ENCODE assay signal across 22 cellular contexts in the genomic region with DNA sequence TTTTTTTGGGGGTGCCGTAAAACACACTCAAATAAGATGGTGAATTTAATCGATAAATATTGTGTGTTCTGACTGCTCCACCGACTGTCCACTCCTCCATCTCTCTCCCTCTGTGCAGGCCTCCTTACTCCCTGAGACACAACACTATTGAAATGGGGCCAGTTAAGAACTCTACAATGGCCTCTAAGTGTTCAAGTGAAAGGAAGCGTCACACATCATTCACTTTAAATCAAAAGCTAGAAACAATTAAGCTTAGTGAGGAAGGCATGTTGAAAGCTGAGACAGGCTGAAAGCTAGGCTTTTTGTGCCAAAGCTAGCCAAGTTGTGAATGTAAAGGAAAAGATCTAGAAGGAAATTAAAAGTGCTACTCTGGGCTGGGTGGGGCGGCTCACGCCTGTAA.
A peak's percentile ranks its signal among the peaks of the same experiment; 100 is the strongest.
DNase-seq lines count a peak whose midpoint lies in the region; ATAC-seq and TF ChIP-seq lines count a peak whose summit lies in the region.
"Had no signal": no experiment of that assay in that cellular context is flagged by ENCODE, and none has a peak within 500 bp of the region (broad histone marks: within the 10 kb centered on the region; RNA-seq: fewer than 3 reads in every experiment).

No MANE protein-coding gene starts in this region.

- H3K27me3 Mint-ChIP-seq in activated T-cell treated with anti-CD3 and anti-CD28 coated beads, Interleukin-2, amount 50 U/mL, for 4 hours (ENCODE audit: low read depth), result no peaks in the 10 kb centered on the region
- H3K27me3 Mint-ChIP-seq: CD4-positive, CD25-positive, alpha-beta regulatory T cell had no signal

- no peaks in the 10 kb centered on the region for H3K9me3 ChIP-seq in uterus
- H3K9me3 ChIP-seq: BLaER1, MG63 had no signal

- H3K27ac ChIP-seq in uterus, result no peak overlapping the region
- H3K27ac ChIP-seq: BLaER1 had no signal

- no peaks in the 10 kb centered on the region for H3K4me1 Mint-ChIP-seq in activated T-cell treated with anti-CD3 and anti-CD28 coated beads, Interleukin-2, amount 50 U/mL, for 4 hours (ENCODE audit: low read depth)
- H3K4me1 Mint-ChIP-seq: CD4-positive, CD25-positive, alpha-beta regulatory T cell had no signal

- peak; percentile 84 for DNase-seq in DMS79 (lab: John Stamatoyannopoulos, UW)
- peak; percentile 33 to 60 for DNase-seq in NCI-H187 (lab: John Stamatoyannopoulos, UW)
- peak; percentile 73 for DNase-seq in NCI-H69 (lab: John Stamatoyannopoulos, UW)
- peak; percentile 21 for DNase-seq in foreskin melanocyte
- DNase-seq in uterus, result no peak
- no peak for DNase-seq in midbrain (lab: John Stamatoyannopoulos, UW)
- no peak for DNase-seq in activated T-cell treated with anti-CD3 and anti-CD28 coated beads, Interleukin-2, amount 50 U/mL, for 4 hours
- DNase-seq: CD4-positive, CD25-positive, alpha-beta regulatory T cell; IMR-90; KG1; MG63; NCI-H1436; NCI-H1930; NCI-H2171; NCI-H226; NCI-H524; NCI-H774 had no signal

- no peaks in the 10 kb centered on the region for H3K36me3 ChIP-seq in uterus
- H3K36me3 ChIP-seq: BLaER1, MG63 had no signal

- no peaks in the 10 kb centered on the region for H3K36me3 Mint-ChIP-seq in activated T-cell treated with anti-CD3 and anti-CD28 coated beads, Interleukin-2, amount 50 U/mL, for 4 hours (ENCODE audit: insufficient read depth)
- H3K36me3 Mint-ChIP-seq: CD4-positive, CD25-positive, alpha-beta regulatory T cell had no signal

- no peak for TF ChIP-seq POLR2A in uterus (IDR thresholded peaks at IDR 0.05)

- H3K9me3 Mint-ChIP-seq in activated T-cell treated with anti-CD3 and anti-CD28 coated beads, Interleukin-2, amount 50 U/mL, for 4 hours, result no peaks in the 10 kb centered on the region
- H3K9me3 Mint-ChIP-seq: CD4-positive, CD25-positive, alpha-beta regulatory T cell had no signal

- no peak for ATAC-seq in GM21717 (IDR thresholded peaks at IDR 0.05; ENCODE audit: unreplicated experiment)
- no peak for ATAC-seq in activated T-cell treated with anti-CD3 and anti-CD28 coated beads, Interleukin-2, amount 50 U/mL, for 4 hours
- ATAC-seq: HCT116, PC-3, SK-N-SH treated with all-trans-retinoic acid at 6 μM for 48 hours had no signal

- no peak overlapping the region for H3K4me3 Mint-ChIP-seq in activated T-cell treated with anti-CD3 and anti-CD28 coated beads, Interleukin-2, amount 50 U/mL, for 4 hours
- H3K4me3 Mint-ChIP-seq: CD4-positive, CD25-positive, alpha-beta regulatory T cell had no signal

- no peak for TF ChIP-seq CTCF in uterus (IDR thresholded peaks at IDR 0.05)

- no peaks in the 10 kb centered on the region for H3K4me1 ChIP-seq in uterus
- H3K4me1 ChIP-seq: BLaER1 had no signal

- intact Hi-C loops in uterus (cut with DNase I; ENCODE audit: low total_unique reads), result no loop called here

- no peak overlapping the region for H3K4me3 ChIP-seq in uterus
- H3K4me3 ChIP-seq: BLaER1, MG63 had no signal

- no peaks in the 10 kb centered on the region for H3K27me3 ChIP-seq in uterus
- H3K27me3 ChIP-seq: BLaER1, MG63 had no signal

Comparison
In these comparisons a context has a peak if more than half of its experiments do, and no peak if none do; other contexts are left out.
1. DNase-seq: peak in DMS79 (single experiment), NCI-H187 (2 of 2), NCI-H69 (single experiment) and foreskin melanocyte (single experiment); none in uterus (0 of 2), midbrain (single experiment) and activated T-cell treated with anti-CD3 and anti-CD28 coated beads, Interleukin-2, amount 50 U/mL, for 4 hours (single experiment).